ENCODE assay signal across 1 cellular context in the genomic region with DNA sequence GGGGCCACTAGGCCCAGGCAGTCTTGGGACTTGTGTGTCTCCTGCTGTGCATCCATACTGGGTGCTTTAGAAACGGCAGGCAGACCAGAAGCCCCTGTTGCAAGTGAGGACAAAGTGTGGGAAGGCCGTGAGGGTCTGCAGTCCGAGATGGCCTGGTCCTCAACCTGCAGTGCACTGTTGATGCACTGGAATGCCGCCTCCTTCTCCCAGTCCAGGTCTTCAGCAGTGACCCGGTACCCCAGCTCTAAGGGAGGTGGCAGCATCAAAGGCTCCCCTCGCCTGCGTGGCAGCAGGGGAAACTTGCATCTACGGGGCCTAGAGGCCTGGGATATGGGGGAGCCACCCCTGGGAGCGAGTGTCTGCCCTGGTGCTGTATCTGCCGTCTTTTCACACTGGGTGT.
TF ChIP-seq lines count a peak whose summit lies in the region.

No MANE protein-coding gene starts in this region.

TF ChIP-seq in K562, 482 proteins besides CTCF, POLR2A, EP300 and RAD21 (continued from another document):
- TF ChIP-seq, protein P1, sequence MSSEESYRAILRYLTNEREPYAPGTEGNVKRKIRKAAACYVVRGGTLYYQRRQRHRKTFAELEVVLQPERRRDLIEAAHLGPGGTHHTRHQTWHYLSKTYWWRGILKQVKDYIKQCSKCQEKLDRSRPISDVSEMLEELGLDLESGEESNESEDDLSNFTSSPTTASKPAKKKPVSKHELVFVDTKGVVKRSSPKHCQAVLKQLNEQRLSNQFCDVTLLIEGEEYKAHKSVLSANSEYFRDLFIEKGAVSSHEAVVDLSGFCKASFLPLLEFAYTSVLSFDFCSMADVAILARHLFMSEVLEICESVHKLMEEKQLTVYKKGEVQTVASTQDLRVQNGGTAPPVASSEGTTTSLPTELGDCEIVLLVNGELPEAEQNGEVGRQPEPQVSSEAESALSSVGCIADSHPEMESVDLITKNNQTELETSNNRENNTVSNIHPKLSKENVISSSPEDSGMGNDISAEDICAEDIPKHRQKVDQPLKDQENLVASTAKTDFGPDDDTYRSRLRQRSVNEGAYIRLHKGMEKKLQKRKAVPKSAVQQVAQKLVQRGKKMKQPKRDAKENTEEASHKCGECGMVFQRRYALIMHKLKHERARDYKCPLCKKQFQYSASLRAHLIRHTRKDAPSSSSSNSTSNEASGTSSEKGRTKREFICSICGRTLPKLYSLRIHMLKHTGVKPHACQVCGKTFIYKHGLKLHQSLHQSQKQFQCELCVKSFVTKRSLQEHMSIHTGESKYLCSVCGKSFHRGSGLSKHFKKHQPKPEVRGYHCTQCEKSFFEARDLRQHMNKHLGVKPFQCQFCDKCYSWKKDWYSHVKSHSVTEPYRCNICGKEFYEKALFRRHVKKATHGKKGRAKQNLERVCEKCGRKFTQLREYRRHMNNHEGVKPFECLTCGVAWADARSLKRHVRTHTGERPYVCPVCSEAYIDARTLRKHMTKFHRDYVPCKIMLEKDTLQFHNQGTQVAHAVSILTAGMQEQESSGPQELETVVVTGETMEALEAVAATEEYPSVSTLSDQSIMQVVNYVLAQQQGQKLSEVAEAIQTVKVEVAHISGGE (CRISPR knock-in tag; IDR thresholded peaks at IDR 0.05) = peak in 1 of 3 experiments; percentile 43; a peak in 1 of 6 replicates
- TF ChIP-seq ZNF764 (CRISPR knock-in tag; IDR thresholded peaks at IDR 0.05; ENCODE audit: low read depth) (0 out of 2 replicates have a peak, but pooled peaks have one; percentile 37), MAZ (CRISPR knock-in tag; conservative IDR thresholded peaks at IDR 0.05 in 1 of 2, IDR thresholded peaks at IDR 0.05 in 1 of 2) (0 out of 4 replicates have a peak, but pooled peaks of 1 of the 2 experiments have one; percentile 28), ZNF57 (CRISPR knock-in tag; IDR thresholded peaks at IDR 0.05) (peak; percentile 84; the same call in 1 of the 2 replicates), RREB1 (CRISPR knock-in tag; IDR thresholded peaks at IDR 0.05) (peak; percentile 76; the same call in 1 of the 2 replicates), IRF2 (CRISPR knock-in tag; IDR thresholded peaks at IDR 0.05) (0 out of 2 replicates have a peak, but pooled peaks have one; percentile 60), ZNF165 (CRISPR knock-in tag; IDR thresholded peaks at IDR 0.05; ENCODE audit: borderline replicate concordance) (0 out of 2 replicates have a peak, but pooled peaks have one; percentile 68), HIVEP1 (CRISPR knock-in tag; IDR thresholded peaks at IDR 0.05) (peak; percentile 7; the same call in 1 of the 2 replicates), THAP12 (CRISPR knock-in tag; IDR thresholded peaks at IDR 0.05) (0 out of 2 replicates have a peak, but pooled peaks have one; percentile 42), HDAC8 (tag; IDR thresholded peaks at IDR 0.05) (0 out of 2 replicates have a peak, but pooled peaks have one; percentile 75)
- TF ChIP-seq, protein P2, sequence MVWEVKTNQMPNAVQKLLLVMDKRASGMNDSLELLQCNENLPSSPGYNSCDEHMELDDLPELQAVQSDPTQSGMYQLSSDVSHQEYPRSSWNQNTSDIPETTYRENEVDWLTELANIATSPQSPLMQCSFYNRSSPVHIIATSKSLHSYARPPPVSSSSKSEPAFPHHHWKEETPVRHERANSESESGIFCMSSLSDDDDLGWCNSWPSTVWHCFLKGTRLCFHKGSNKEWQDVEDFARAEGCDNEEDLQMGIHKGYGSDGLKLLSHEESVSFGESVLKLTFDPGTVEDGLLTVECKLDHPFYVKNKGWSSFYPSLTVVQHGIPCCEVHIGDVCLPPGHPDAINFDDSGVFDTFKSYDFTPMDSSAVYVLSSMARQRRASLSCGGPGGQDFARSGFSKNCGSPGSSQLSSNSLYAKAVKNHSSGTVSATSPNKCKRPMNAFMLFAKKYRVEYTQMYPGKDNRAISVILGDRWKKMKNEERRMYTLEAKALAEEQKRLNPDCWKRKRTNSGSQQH (CRISPR knock-in tag; IDR thresholded peaks at IDR 0.05) = 0 out of 2 replicates have a peak, but pooled peaks have one; percentile 8
